In the genomic region with DNA sequence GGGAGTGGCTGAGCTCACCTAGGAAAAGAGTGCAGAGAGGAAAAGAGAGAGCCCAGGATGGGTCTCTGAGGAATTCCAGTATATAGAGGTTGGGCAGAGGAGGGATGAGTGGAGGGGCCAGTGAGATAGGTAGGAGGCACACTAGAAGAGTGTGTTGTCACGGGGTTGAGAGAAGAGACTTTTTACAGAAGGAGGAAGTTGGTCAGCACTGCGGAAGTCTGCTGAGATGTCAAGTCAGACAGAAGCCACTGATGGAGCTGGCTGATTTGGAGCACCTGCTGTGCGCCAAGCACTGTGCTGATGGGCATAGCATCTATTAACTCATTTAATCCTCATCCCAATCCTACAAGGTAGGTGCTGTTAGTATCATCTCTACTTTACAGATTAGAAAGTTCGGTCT, we compare ENCODE assay signal across 14 cellular contexts.
"Had no signal": no experiment of that assay in that cellular context is flagged by ENCODE, and none has a peak within 500 bp of the region (broad histone marks: within the 10 kb centered on the region; RNA-seq: fewer than 3 reads in every experiment).

No MANE protein-coding gene starts in this region.

- H3K36me3 Mint-ChIP-seq: activated naive CD4-positive, alpha-beta T cell treated with anti-CD3 and anti-CD28 coated beads, Interleukin-2, amount 50 U/mL, for 72 hours; mesothelial cell of epicardium; neural progenitor cell had no signal

- H3K27ac Mint-ChIP-seq: activated naive CD4-positive, alpha-beta T cell treated with anti-CD3 and anti-CD28 coated beads, Interleukin-2, amount 50 U/mL, for 72 hours; endodermal cell; mesothelial cell of epicardium; neural progenitor cell; T-helper 2 cell treated with Interferon-gamma antibody and Interleukin-4, amounts not matched to agents 5 μg/mL and 100 μg/mL, for 36 hours had no signal

- ATAC-seq: activated naive CD4-positive, alpha-beta T cell treated with anti-CD3 and anti-CD28 coated beads, Interleukin-2, amount 50 U/mL, for 72 hours; stimulated activated naive CD8-positive, alpha-beta T cell treated with anti-CD3 and anti-CD28 coated beads, Interleukin-15, Interleukin-2, amounts not matched to agents 100 U/mL and 50 U/mL, for 24 hours had no signal

- H3K9me3 Mint-ChIP-seq: activated naive CD4-positive, alpha-beta T cell treated with anti-CD3 and anti-CD28 coated beads, Interleukin-2, amount 50 U/mL, for 72 hours; T-helper 2 cell treated with Interferon-gamma antibody and Interleukin-4, amounts not matched to agents 5 μg/mL and 100 μg/mL, for 36 hours had no signal

- H3K4me3 Mint-ChIP-seq: endodermal cell; mesothelial cell of epicardium; neural progenitor cell; T-helper 2 cell treated with Interferon-gamma antibody and Interleukin-4, amounts not matched to agents 5 μg/mL and 100 μg/mL, for 36 hours had no signal

- DNase-seq: activated CD4-positive, alpha-beta T cell treated with anti-CD3 and anti-CD28 coated beads for 48 hours; activated effector memory CD4-positive, alpha-beta T cell treated with anti-CD3 and anti-CD28 coated beads, Interleukin-2, amount 50 U/mL, for 16 hours; activated T-cell treated with anti-CD3 and anti-CD28 coated beads, Interleukin-2, amount 50 U/mL, for 1 hour; brain microvascular endothelial cell; cerebellar nuclear complex; endodermal cell; ovary; stimulated activated CD4-positive, alpha-beta T cell treated with anti-CD3 and anti-CD28 coated beads, Interleukin-2, amount 100 ng/mL, for 48 hours; stimulated activated naive CD8-positive, alpha-beta T cell treated with anti-CD3 and anti-CD28 coated beads, Interleukin-15, Interleukin-2, amounts not matched to agents 100 U/mL and 50 U/mL, for 24 hours; WERI-Rb-1 had no signal
